In genomic region chr3:167729591-167729990, GRCh38 we compare ENCODE assay signal across 1 cellular context.
TF ChIP-seq lines count a peak whose summit lies in the region.

No MANE protein-coding gene starts in this region.

TF ChIP-seq in GM12878, 131 proteins besides CTCF, POLR2A, EP300 and RAD21:
- peak; percentile 54 for TF ChIP-seq MEF2B (IDR thresholded peaks at IDR 0.05; ENCODE audit: partially characterized antibody, poor library complexity, severe bottlenecking)
- no peak for TF ChIP-seq SPI1 (IDR thresholded peaks at IDR 0.05; ENCODE audit: borderline replicate concordance, insufficient read depth, low read depth, low read length)
